In the genomic region with DNA sequence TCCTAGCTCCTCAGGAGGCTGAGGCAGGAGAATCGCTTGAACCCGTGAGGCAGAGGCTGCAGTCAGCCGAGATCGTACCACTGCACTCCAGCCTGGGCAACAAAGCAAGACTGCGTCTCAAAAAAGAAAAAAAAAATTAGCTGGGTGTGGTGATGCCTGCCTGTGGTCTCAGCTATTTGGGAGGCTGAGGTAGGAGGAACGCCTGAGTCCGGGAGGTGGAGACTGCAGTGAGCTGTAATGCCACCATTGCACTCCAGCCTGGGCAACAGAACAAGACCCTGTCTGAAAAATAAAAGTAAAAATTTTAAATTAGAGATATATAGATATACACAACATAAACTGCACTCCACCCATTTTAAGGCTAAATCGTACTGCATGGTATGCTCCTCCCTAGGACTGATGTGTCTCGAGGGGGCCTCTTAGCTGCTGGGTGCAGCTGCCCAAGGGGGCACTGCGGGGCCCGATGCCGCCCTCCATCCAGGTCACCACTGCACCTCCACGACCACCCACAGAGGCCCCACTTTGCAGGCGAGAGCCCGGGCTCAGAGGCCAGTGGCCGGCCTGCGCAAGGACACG, we compare ENCODE assay signal across 8 cellular contexts. TPM values are rescaled to one million over a fixed set of nuclear protein-coding genes. Genes with fewer than 3 reads are reported as not detected.
A peak's percentile ranks its signal among the peaks of the same experiment; 100 is the strongest.
DNase-seq lines count a peak whose midpoint lies in the region; ATAC-seq and TF ChIP-seq lines count a peak whose summit lies in the region.

No MANE protein-coding gene starts in this region.

- no peak overlapping the region for H3K27ac Mint-ChIP-seq in activated naive CD4-positive, alpha-beta T cell treated with anti-CD3 and anti-CD28 coated beads, Interleukin-2, amount 50 U/mL, for 24 hours
- H3K27ac Mint-ChIP-seq in T-cell: peak overlapping the region; percentile 61 to 87
- H3K27ac Mint-ChIP-seq in stimulated activated naive CD8-positive, alpha-beta T cell treated with anti-CD3 and anti-CD28 coated beads, Interleukin-15, Interleukin-2, amounts not matched to agents 100 ng/mL and 50 ng/mL, for 24 hours: peak overlapping the region; percentile 72

- H3K4me1 Mint-ChIP-seq in activated naive CD4-positive, alpha-beta T cell treated with anti-CD3 and anti-CD28 coated beads, Interleukin-2, amount 50 U/mL, for 24 hours: peaks cover 8% of the 10 kb centered on the region
- H3K4me1 Mint-ChIP-seq in T-cell: peaks cover 14 to 20% (median 18%) of the 10 kb centered on the region in 3 donors
- H3K4me1 Mint-ChIP-seq in stimulated activated naive CD8-positive, alpha-beta T cell treated with anti-CD3 and anti-CD28 coated beads, Interleukin-15, Interleukin-2, amounts not matched to agents 100 ng/mL and 50 ng/mL, for 24 hours (ENCODE audit: low read depth): peaks cover 9% of the 10 kb centered on the region

- CTCF ChIA-PET in T-cell (lab: Charles Lee): interaction anchor here (0.9 to 1.5 kb wide), 9 partner anchors 30 to 134 kb away, joined by 3 to 12 read pairs (median 4); partner anchors contain the start of genes AP5Z1 (in 1 of the 2) and FOXK1 (in 1 of the 2)

- no peaks in the 10 kb centered on the region for H3K27me3 ChIP-seq in right atrium auricular region

- peak overlapping the region; percentile 76 for H3K4me3 Mint-ChIP-seq in activated naive CD4-positive, alpha-beta T cell treated with anti-CD3 and anti-CD28 coated beads, Interleukin-2, amount 50 U/mL, for 24 hours
- H3K4me3 Mint-ChIP-seq in T-cell: peak overlapping the region; percentile 73 to 88 (median 75)
- peak overlapping the region; percentile 77 for H3K4me3 Mint-ChIP-seq in stimulated activated naive CD8-positive, alpha-beta T cell treated with anti-CD3 and anti-CD28 coated beads, Interleukin-15, Interleukin-2, amounts not matched to agents 100 ng/mL and 50 ng/mL, for 24 hours

- no peaks in the 10 kb centered on the region for H3K27me3 Mint-ChIP-seq in activated naive CD4-positive, alpha-beta T cell treated with anti-CD3 and anti-CD28 coated beads, Interleukin-2, amount 50 U/mL, for 24 hours
- H3K27me3 Mint-ChIP-seq in T-cell: no peaks in the 10 kb centered on the region
- H3K27me3 Mint-ChIP-seq in stimulated activated naive CD8-positive, alpha-beta T cell treated with anti-CD3 and anti-CD28 coated beads, Interleukin-15, Interleukin-2, amounts not matched to agents 100 ng/mL and 50 ng/mL, for 24 hours: no peaks in the 10 kb centered on the region

- no peaks in the 10 kb centered on the region for H3K9me3 Mint-ChIP-seq in activated naive CD4-positive, alpha-beta T cell treated with anti-CD3 and anti-CD28 coated beads, Interleukin-2, amount 50 U/mL, for 24 hours
- H3K9me3 Mint-ChIP-seq in T-cell: no peaks in the 10 kb centered on the region
- H3K9me3 Mint-ChIP-seq in stimulated activated naive CD8-positive, alpha-beta T cell treated with anti-CD3 and anti-CD28 coated beads, Interleukin-15, Interleukin-2, amounts not matched to agents 100 ng/mL and 50 ng/mL, for 24 hours: no peaks in the 10 kb centered on the region

- H3K9me3 ChIP-seq in right atrium auricular region: no peaks in the 10 kb centered on the region

- H3K4me3 ChIP-seq in right atrium auricular region: peak overlapping the region; percentile 35 to 60

- no peaks in the 10 kb centered on the region for H3K36me3 Mint-ChIP-seq in activated naive CD4-positive, alpha-beta T cell treated with anti-CD3 and anti-CD28 coated beads, Interleukin-2, amount 50 U/mL, for 24 hours
- no peaks in the 10 kb centered on the region for H3K36me3 Mint-ChIP-seq in T-cell
- H3K36me3 Mint-ChIP-seq in stimulated activated naive CD8-positive, alpha-beta T cell treated with anti-CD3 and anti-CD28 coated beads, Interleukin-15, Interleukin-2, amounts not matched to agents 100 ng/mL and 50 ng/mL, for 24 hours (ENCODE audit: low read depth): no peaks in the 10 kb centered on the region

- peak overlapping the region; percentile 73 to 80 for H3K27ac ChIP-seq in right atrium auricular region

- peak in 2 of 4 experiments; percentile 31 to 45 for ATAC-seq in T-cell (replicated peaks in 1 of 4)

- no peaks in the 10 kb centered on the region for H3K36me3 ChIP-seq in right atrium auricular region

- no peak for TF ChIP-seq CTCF in right atrium auricular region (IDR thresholded peaks at IDR 0.05)

- POLR2A ChIA-PET in T-cell (lab: Charles Lee): interaction anchor here (0.6 to 0.9 kb wide), 5 partner anchors 44 to 309 kb away, joined by 3 to 5 read pairs (median 4); partner anchors contain the start of gene AP5Z1 (in 1 of the 2)

- no peak for DNase-seq in activated naive CD4-positive, alpha-beta T cell treated with anti-CD3 and anti-CD28 coated beads, Interleukin-2, amount 50 U/mL, for 16 hours
- DNase-seq in T-cell: peak in 2 of 34 experiments; percentile 2 to 3
- no peak for DNase-seq in right atrium auricular region (ENCODE audit: low spot score)
- DNase-seq in cerebellum (ENCODE audit: low spot score): no peak
- no peak for DNase-seq in NCI-H226
- no peak for DNase-seq in glomerular visceral epithelial cell (ENCODE audit: extremely low spot score)

- H3K4me1 ChIP-seq in right atrium auricular region: peaks cover 0 to 14% of the 10 kb centered on the region in 2 donors

RNA-seq across cellular contexts. Expression of gene FOXK1, which starts 40.9 kb away (rescaled TPM):
- total RNA-seq in T-cell (10 to 100 TPM; 63.9 to 79.7 (median 74.2) TPM), right atrium auricular region (10 to 100 TPM; 19.4 to 24.8 TPM), cerebellum (32.2 TPM)
